Comparison of ENCODE assay signal across 7 cellular contexts in genomic region chr22:17877243-17877757, GRCh38.
DNase-seq lines count a peak whose midpoint lies in the region; ATAC-seq, FAIRE-seq and TF ChIP-seq lines count a peak whose summit lies in the region.
"Not testable (repeated sequence)": the region's sequence is repeated elsewhere in the genome, so short reads cannot be mapped to it uniquely, and the experiment has no call there.

No MANE protein-coding gene starts in this region.

- CTCF ChIA-PET in PC-3 (lab: Charles Lee); K562 (lab: Yijun Ruan, JAX; ENCODE audit: low intra/inter-chr PET ratio): not testable (repeated sequence)
- CTCF ChIA-PET in H1 (lab: Charles Lee; ENCODE audit: partially characterized antibody): interaction anchor here (2.1 kb wide), 1 partner anchor 13 kb away, joined by 7 read pairs; no protein-coding TSS in a partner anchor

- H3F3A ChIP-seq in PC-3 (ENCODE audit: low read length, unreplicated experiment): not testable (repeated sequence)

- TF ChIP-seq RAD21 in K562 (CRISPR knock-in tag; conservative IDR thresholded peaks at IDR 0.05 in 1 of 2, IDR thresholded peaks at IDR 0.05 in 1 of 2); H1 (IDR thresholded peaks at IDR 0.05 in 1 of 2, conservative IDR thresholded peaks at IDR 0.05 in 1 of 2; ENCODE audit: low read depth in 2 of 2, low read length in 2 of 2): not testable (repeated sequence)

- H3K14ac ChIP-seq in H1 (ENCODE audit: insufficient read length): not testable (repeated sequence)

- H4K91ac ChIP-seq in H1 (replicated peaks; ENCODE audit: insufficient read length, low read length): not testable (repeated sequence)

- ATAC-seq in PC-3, K562, right cardiac atrium: not testable (repeated sequence)

- not testable (repeated sequence) for TF ChIP-seq POLR2A in K562 (conservative IDR thresholded peaks at IDR 0.05); H1 (IDR thresholded peaks at IDR 0.05; ENCODE audit: control extremely low read depth in 1 of 2, low read depth in 2 of 2, low read length in 2 of 2)

- H2BK5ac ChIP-seq in H1 (ENCODE audit: low read depth, low read length): not testable (repeated sequence)

- not testable (repeated sequence) for H3K4me2 ChIP-seq in PC-3 (ENCODE audit: low read length); K562 (ENCODE audit: insufficient read depth, low read length); H1 (ENCODE audit: insufficient read depth in 1 of 2, low read depth in 2 of 2, low read length in 2 of 2)

- not testable (repeated sequence) for H3K79me1 ChIP-seq in H1 (ENCODE audit: low read depth, low read length)

- not testable (repeated sequence) for TF ChIP-seq CTCF in D721Med (IDR thresholded peaks at IDR 0.05; ENCODE audit: insufficient read depth, missing control alignments); PC-3 (conservative IDR thresholded peaks at IDR 0.05; ENCODE audit: low read depth, low read length); K562 (IDR thresholded peaks at IDR 0.05 in 2 of 3, conservative IDR thresholded peaks at IDR 0.05 in 1 of 3; ENCODE audit: insufficient read depth in 2 of 3, low read depth in 1 of 3, low read length in 3 of 3); H1 (IDR thresholded peaks at IDR 0.05; ENCODE audit: control extremely low read depth in 1 of 3, insufficient read depth in 1 of 3, low read depth in 1 of 3, low read length in 3 of 3)

- not testable (repeated sequence) for H2BK15ac ChIP-seq in H1 (ENCODE audit: low read length)

- not testable (repeated sequence) for H3K27ac ChIP-seq in PC-3 (ENCODE audit: low read length); K562 (ENCODE audit: extremely low read depth, low read depth, low read length); H1 (ENCODE audit: low read depth, low read length)
- peak overlapping the region; percentile 11 for H3K27ac ChIP-seq in right cardiac atrium (ENCODE audit: low read length)
- peak overlapping the region; percentile 15 for H3K27ac ChIP-seq in skeletal muscle tissue (ENCODE audit: low read depth, low read length)

- H3K36me3 ChIP-seq in PC-3 (ENCODE audit: low read depth, low read length); H1 (ENCODE audit: control insufficient read depth in 2 of 4, insufficient read depth in 4 of 4, low read length in 3 of 4): not testable (repeated sequence)
- H3K36me3 ChIP-seq in K562 (ENCODE audit: control insufficient read depth, insufficient read depth, low read length) (peaks cover 31% of the 10 kb centered on the region; the same call in 2 of the 3 replicates), skeletal muscle tissue (ENCODE audit: control insufficient read depth in 3 of 3, insufficient read depth in 3 of 3, low read length in 3 of 3) (peaks cover 54 to 62% (median 61%) of the 10 kb centered on the region in 3 donors)

- not testable (repeated sequence) for H3K9me3 ChIP-seq in PC-3 (ENCODE audit: low read length); K562 (replicated peaks; ENCODE audit: control insufficient read depth, insufficient read depth, low read depth, low read length); H1 (ENCODE audit: insufficient read depth in 2 of 2, low read depth in 1 of 2, low read length in 1 of 2); right cardiac atrium (ENCODE audit: control insufficient read depth, low read length); skeletal muscle tissue (ENCODE audit: control insufficient read depth in 3 of 3, low read length in 3 of 3)

- H4K8ac ChIP-seq in H1 (ENCODE audit: extremely low read depth, insufficient read depth, low read length): not testable (repeated sequence)

- H3K18ac ChIP-seq in H1 (ENCODE audit: extremely low read depth, low read length): not testable (repeated sequence)

- not testable (repeated sequence) for H3K23ac ChIP-seq in H1 (ENCODE audit: insufficient read length)

- H2AK5ac ChIP-seq in H1 (ENCODE audit: low read depth, low read length): not testable (repeated sequence)

- peak; percentile 79 for FAIRE-seq in D721Med (lab: Jason Lieb, UNC)
- peak; percentile 83 for FAIRE-seq in HTR-8/SVneo (lab: Jason Lieb, UNC)
- peak; percentile 84 for FAIRE-seq in K562 (lab: Jason Lieb, UNC)
- not testable (repeated sequence) for FAIRE-seq in H1 (lab: Jason Lieb, UNC)

- not testable (repeated sequence) for H3K23me2 ChIP-seq in H1 (ENCODE audit: low read depth, low read length)

- not testable (repeated sequence) for H3K4me1 ChIP-seq in PC-3 (ENCODE audit: insufficient read depth, low read length); K562 (replicated peaks in 1 of 2; ENCODE audit: control insufficient read depth in 2 of 2, insufficient read depth in 2 of 2, low read length in 2 of 2); H1 (replicated peaks in 1 of 4; ENCODE audit: control insufficient read depth in 3 of 4, insufficient read depth in 4 of 4, low read length in 3 of 4); right cardiac atrium (ENCODE audit: control insufficient read depth, insufficient read depth, low read length)
- peaks cover 19 to 34% (median 32%) of the 10 kb centered on the region in 3 donors for H3K4me1 ChIP-seq in skeletal muscle tissue (ENCODE audit: control insufficient read depth in 3 of 3, insufficient read depth in 3 of 3, low read length in 3 of 3)

- not testable (repeated sequence) for H4K20me1 ChIP-seq in PC-3 (ENCODE audit: low read length); K562 (replicated peaks; ENCODE audit: control insufficient read depth, insufficient read depth, low read length)
- H4K20me1 ChIP-seq in H1 (replicated peaks in 1 of 2; ENCODE audit: control insufficient read depth in 1 of 2, insufficient read depth in 2 of 2, low read length in 2 of 2): peaks cover 9 to 45% of the 10 kb centered on the region in 2 experiments

- not testable (repeated sequence) for H3K9me1 ChIP-seq in K562 (ENCODE audit: control insufficient read depth, insufficient read depth, low read length)

- not testable (repeated sequence) for H3K9me2 ChIP-seq in PC-3 (replicated peaks; ENCODE audit: low read length)

- POLR2A ChIA-PET in PC-3 (lab: Charles Lee; ENCODE audit: unreplicated experiment); K562 (lab: Yijun Ruan, JAX): not testable (repeated sequence)
- POLR2A ChIA-PET in H1 (lab: Charles Lee; ENCODE audit: partially characterized antibody): interaction anchor here (0.5 kb wide), 1 partner anchor 32 kb away, joined by 5 read pairs; no protein-coding TSS in a partner anchor

- in situ Hi-C loops in K562 (cut with MboI): not testable (repeated sequence)

- not testable (repeated sequence) for H2BK12ac ChIP-seq in H1 (ENCODE audit: low read depth, low read length)

- H3K4ac ChIP-seq in H1 (replicated peaks; ENCODE audit: insufficient read length, low read depth, low read length): not testable (repeated sequence)

- H3K27me3 ChIP-seq in PC-3 (ENCODE audit: low read length); K562 (ENCODE audit: control insufficient read depth in 2 of 2, insufficient read depth in 2 of 2, low read length in 2 of 2); right cardiac atrium (ENCODE audit: control insufficient read depth, insufficient read depth); skeletal muscle tissue (ENCODE audit: control insufficient read depth in 3 of 3, insufficient read depth in 3 of 3, low read length in 3 of 3): not testable (repeated sequence)
- peaks cover 11 to 70% (median 60%) of the 10 kb centered on the region in 4 experiments for H3K27me3 ChIP-seq in H1 (replicated peaks in 1 of 4; ENCODE audit: control insufficient read depth in 3 of 4, extremely low read depth in 1 of 4, insufficient read depth in 3 of 4, low read length in 3 of 4)

- H2BK20ac ChIP-seq in H1 (ENCODE audit: low read length): not testable (repeated sequence)

- H3K9ac ChIP-seq in PC-3 (ENCODE audit: low read length); K562 (ENCODE audit: insufficient read depth in 1 of 2, low read depth in 2 of 2, low read length in 2 of 2); H1 (replicated peaks in 1 of 4; ENCODE audit: extremely low read depth in 1 of 4, low read depth in 3 of 4, low read length in 3 of 4); skeletal muscle tissue (ENCODE audit: low read depth in 1 of 3, low read length in 3 of 3): not testable (repeated sequence)

- BruUV-seq in PC-3 (replicated peaks; lab: Mats Ljungman, UMichigan): TSS peak; percentile 78
- BruUV-seq in K562 (replicated peaks; lab: Mats Ljungman, UMichigan): not testable (repeated sequence)

- H3K56ac ChIP-seq in H1 (replicated peaks; ENCODE audit: insufficient read length, low read depth, low read length): not testable (repeated sequence)

- intact Hi-C loops in PC-3 (cut with micrococcal nuclease); K562 (cut with micrococcal nuclease); right cardiac atrium (cut with DNase I): not testable (repeated sequence)

- H3K4me3 ChIP-seq in PC-3 (ENCODE audit: low read length); K562; H1 (ENCODE audit: extremely low read depth in 1 of 4, insufficient read depth in 2 of 4, low read depth in 3 of 4, low read length in 4 of 4); right cardiac atrium (ENCODE audit: low read length); skeletal muscle tissue (ENCODE audit: low read length in 3 of 3): not testable (repeated sequence)

- not testable (repeated sequence) for DNase-seq in D721Med (ENCODE audit: insufficient read length, low spot score); HTR-8/SVneo (ENCODE audit: insufficient read length, low spot score); K562 (ENCODE audit: extremely low read depth in 1 of 4, low spot score in 3 of 4); H1 (ENCODE audit: low read depth in 1 of 2, low spot score in 2 of 2); right cardiac atrium
- peak; percentile 11 for DNase-seq in PC-3

- not testable (repeated sequence) for H4K5ac ChIP-seq in H1 (ENCODE audit: insufficient read length, low read depth, low read length)

- not testable (repeated sequence) for H2BK120ac ChIP-seq in H1 (replicated peaks; ENCODE audit: low read depth, low read length)

- not testable (repeated sequence) for TF ChIP-seq EP300 in K562 (IDR thresholded peaks at IDR 0.05; ENCODE audit: low read length); H1 (IDR thresholded peaks at IDR 0.05; ENCODE audit: borderline replicate concordance in 1 of 2, low read depth in 2 of 2, low read length in 2 of 2)

- H2AFZ ChIP-seq in PC-3 (ENCODE audit: low read length); K562 (ENCODE audit: low read depth, low read length); H1 (ENCODE audit: low read length): not testable (repeated sequence)

- not testable (repeated sequence) for H3K79me2 ChIP-seq in PC-3 (ENCODE audit: low read length); K562 (ENCODE audit: control insufficient read depth, insufficient read depth, low read length); H1 (ENCODE audit: control insufficient read depth in 1 of 2, insufficient read depth in 2 of 2, low read length in 2 of 2)
